35 cellular contexts compared by ENCODE assay signal in the genomic region with DNA sequence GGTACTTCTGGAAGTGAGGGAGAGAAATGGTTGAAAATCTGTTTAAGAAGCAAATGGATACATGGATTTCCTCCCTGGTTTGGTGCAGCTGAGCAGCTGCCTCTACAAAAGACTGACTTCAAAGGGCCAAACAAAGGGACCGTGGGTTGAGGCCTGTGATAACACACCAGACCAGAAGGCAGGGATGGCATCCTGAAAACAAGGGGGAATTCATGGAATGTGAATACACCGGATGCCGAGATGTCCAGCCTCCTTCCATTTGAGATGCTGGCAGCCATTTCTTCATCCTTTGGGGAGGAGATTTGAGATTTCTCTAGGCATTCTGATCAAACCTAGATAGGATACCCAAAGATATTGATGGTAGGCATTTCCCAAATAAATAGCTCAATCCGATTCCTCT. TPM values are rescaled to one million over a fixed set of nuclear protein-coding genes. Genes with fewer than 3 reads are reported as not detected.
DNase-seq lines count a peak whose midpoint lies in the region; ATAC-seq, FAIRE-seq and TF ChIP-seq lines count a peak whose summit lies in the region.
"Had no signal": no experiment of that assay in that cellular context is flagged by ENCODE, and none has a peak within 500 bp of the region (broad histone marks: within the 10 kb centered on the region; RNA-seq: fewer than 3 reads in every experiment).

No MANE protein-coding gene starts in this region.

- no peak for TF ChIP-seq CTCF in astrocyte (IDR thresholded peaks at IDR 0.05; ENCODE audit: insufficient read depth, low read depth, low read length)
- no peak for TF ChIP-seq CTCF in lower leg skin (IDR thresholded peaks at IDR 0.05)

- no peaks in the 10 kb centered on the region for H4K20me1 ChIP-seq in astrocyte (ENCODE audit: insufficient read depth, low read length)

- no peak overlapping the region for H2BK12ac ChIP-seq in neuronal stem cell (ENCODE audit: low read length)

- H2BK15ac ChIP-seq in neuronal stem cell (ENCODE audit: low read length): no peak overlapping the region

- H2BK120ac ChIP-seq in neuronal stem cell (ENCODE audit: low read depth, low read length): no peak overlapping the region

- H3K23ac ChIP-seq in neuronal stem cell (ENCODE audit: low read depth, low read length, poor library complexity): no peak overlapping the region

- peaks cover 5% of the 10 kb centered on the region for H3K9me3 Mint-ChIP-seq in astrocyte (ENCODE audit: unreplicated experiment)
- H3K9me3 Mint-ChIP-seq in activated naive CD8-positive, alpha-beta T cell treated with anti-CD3 and anti-CD28 coated beads, Interleukin-2, amount 50 U/mL, for 24 hours: peaks cover 12% of the 10 kb centered on the region
- H3K9me3 Mint-ChIP-seq: stimulated activated memory B cell treated with anti-CD40 and anti-IgM and Interleukin-4, amounts not matched to agents 10 μg/mL and 1 μg/mL and 100 μg/mL, for 72 hours had no signal

- no peak overlapping the region for H3K4ac ChIP-seq in neuronal stem cell (ENCODE audit: low read length)

- intact Hi-C loops in lower leg skin (cut with DNase I; ENCODE audit: low total_unique reads): no loop called here

- H3K4me1 ChIP-seq in astrocyte (ENCODE audit: insufficient read depth, low read length): no peaks in the 10 kb centered on the region
- H3K4me1 ChIP-seq in neuronal stem cell (ENCODE audit: control insufficient read depth in 2 of 2, insufficient read depth in 1 of 2, low read depth in 1 of 2, low read length in 2 of 2): peaks cover 4 to 10% of the 10 kb centered on the region in 2 donors

- no peak for TF ChIP-seq POLR2A in lower leg skin (IDR thresholded peaks at IDR 0.05)

- H3K14ac ChIP-seq in neuronal stem cell (ENCODE audit: low read length): no peak overlapping the region

- H3K27ac Mint-ChIP-seq in astrocyte (ENCODE audit: unreplicated experiment): peak overlapping the region; percentile 59
- no peak overlapping the region for H3K27ac Mint-ChIP-seq in activated naive CD8-positive, alpha-beta T cell treated with anti-CD3 and anti-CD28 coated beads, Interleukin-2, amount 50 U/mL, for 24 hours
- H3K27ac Mint-ChIP-seq: activated CD4-positive, alpha-beta T cell treated with anti-CD3 and anti-CD28 coated beads for 36 hours; activated CD8-positive, alpha-beta T cell treated with anti-CD3 and anti-CD28 coated beads for 36 hours; activated naive CD4-positive, alpha-beta T cell treated with anti-CD3 and anti-CD28 coated beads, Interleukin-2, amount 10 ng/mL, durations not matched to agents 7 days and 5 days; stimulated activated memory B cell treated with anti-CD40 and anti-IgM and Interleukin-4, amounts not matched to agents 10 μg/mL and 1 μg/mL and 100 μg/mL, for 72 hours had no signal

- no CpG with 5 or more reads among the region's 4 CpGs for WGBS in neuronal stem cell (ENCODE audit: extremely low coverage in 2 of 2, insufficient read length in 2 of 2, insufficient replicate concordance in 1 of 2), 2 donors
- WGBS in lower leg skin, 2 donors: 92 to 94% methylated on average over 4 of the region's 4 CpGs

- H3K4me3 Mint-ChIP-seq in astrocyte (ENCODE audit: unreplicated experiment): no peak overlapping the region
- no peak overlapping the region for H3K4me3 Mint-ChIP-seq in activated naive CD8-positive, alpha-beta T cell treated with anti-CD3 and anti-CD28 coated beads, Interleukin-2, amount 50 U/mL, for 24 hours
- H3K4me3 Mint-ChIP-seq: activated CD4-positive, alpha-beta T cell treated with anti-CD3 and anti-CD28 coated beads for 36 hours; activated CD8-positive, alpha-beta T cell treated with anti-CD3 and anti-CD28 coated beads for 36 hours; activated naive CD4-positive, alpha-beta T cell treated with anti-CD3 and anti-CD28 coated beads, Interleukin-2, amount 10 ng/mL, durations not matched to agents 7 days and 5 days; CD4-positive, alpha-beta memory T cell; stimulated activated memory B cell treated with anti-CD40 and anti-IgM and Interleukin-4, amounts not matched to agents 10 μg/mL and 1 μg/mL and 100 μg/mL, for 72 hours had no signal

- H3K9ac ChIP-seq in astrocyte (ENCODE audit: low read length) (no peak overlapping the region), neuronal stem cell (ENCODE audit: low read depth, low read length, poor library complexity) (no peak overlapping the region)

- H2AK5ac ChIP-seq in neuronal stem cell (ENCODE audit: low read depth, low read length): no peak overlapping the region

- no peak overlapping the region for H3K4me2 ChIP-seq in astrocyte (ENCODE audit: low read length)
- H3K4me2 ChIP-seq in neuronal stem cell (ENCODE audit: insufficient read depth, low read length, poor library complexity, severe bottlenecking): no peak overlapping the region

- H3K79me1 ChIP-seq in neuronal stem cell (ENCODE audit: low read depth, low read length): no peaks in the 10 kb centered on the region

- no peak for ATAC-seq in activated naive CD8-positive, alpha-beta T cell treated with anti-CD3 and anti-CD28 coated beads, Interleukin-2, amount 50 U/mL, for 24 hours
- ATAC-seq: activated CD4-positive, alpha-beta T cell treated with anti-CD3 and anti-CD28 coated beads for 36 hours; activated CD8-positive, alpha-beta T cell treated with anti-CD3 and anti-CD28 coated beads for 36 hours; GM12878; naive thymus-derived CD8-positive, alpha-beta T cell; stimulated activated memory B cell treated with anti-CD40 and anti-IgM and Interleukin-4, amounts not matched to agents 10 μg/mL and 1 μg/mL and 100 μg/mL, for 72 hours; upper lobe of right lung had no signal

- H3K27me3 ChIP-seq in astrocyte (ENCODE audit: insufficient read depth, low read length) (no peaks in the 10 kb centered on the region), neuronal stem cell (ENCODE audit: control insufficient read depth in 3 of 3, insufficient read depth in 3 of 3, low read depth in 1 of 3, low read length in 3 of 3) (no peaks in the 10 kb centered on the region)
- H3K27me3 ChIP-seq: upper lobe of right lung had no signal

- H3K27me3 Mint-ChIP-seq in astrocyte (ENCODE audit: low read depth, unreplicated experiment): no peaks in the 10 kb centered on the region
- no peaks in the 10 kb centered on the region for H3K27me3 Mint-ChIP-seq in activated naive CD8-positive, alpha-beta T cell treated with anti-CD3 and anti-CD28 coated beads, Interleukin-2, amount 50 U/mL, for 24 hours
- H3K27me3 Mint-ChIP-seq: activated CD4-positive, alpha-beta T cell treated with anti-CD3 and anti-CD28 coated beads for 36 hours; activated CD8-positive, alpha-beta T cell treated with anti-CD3 and anti-CD28 coated beads for 36 hours; activated naive CD4-positive, alpha-beta T cell treated with anti-CD3 and anti-CD28 coated beads, Interleukin-2, amount 10 ng/mL, durations not matched to agents 7 days and 5 days; CD4-positive, alpha-beta memory T cell; naive thymus-derived CD8-positive, alpha-beta T cell; stimulated activated memory B cell treated with anti-CD40 and anti-IgM and Interleukin-4, amounts not matched to agents 10 μg/mL and 1 μg/mL and 100 μg/mL, for 72 hours had no signal

- H3K9me3 ChIP-seq in astrocyte (ENCODE audit: insufficient read depth, low read depth, low read length) (no peaks in the 10 kb centered on the region), neuronal stem cell (replicated peaks in 1 of 2; ENCODE audit: control insufficient read depth in 2 of 2, insufficient read depth in 1 of 2, low read depth in 1 of 2, low read length in 2 of 2) (peaks cover 0 to 2% of the 10 kb centered on the region in 2 donors)
- H3K9me3 ChIP-seq: left ventricle myocardium inferior, upper lobe of right lung had no signal

- H3K27ac ChIP-seq in astrocyte (ENCODE audit: low read depth, low read length): no peak overlapping the region
- H3K27ac ChIP-seq in neuronal stem cell (replicated peaks; ENCODE audit: low read length): peak overlapping the region; percentile 67
- H3K27ac ChIP-seq: left ventricle myocardium inferior, skin epidermis, upper lobe of right lung had no signal

- DNase-seq in ELF-1 (ENCODE audit: low read depth, low spot score) (peak; percentile 89), astrocyte (ENCODE audit: low read depth) (no peak), iPS-NIHi7 (ENCODE audit: extremely low spot score) (peak; percentile 54), neuronal stem cell (ENCODE audit: low spot score) (peak; percentile 41), RCC 7860 (ENCODE audit: low spot score) (no peak), lower leg skin (ENCODE audit: low spot score in 2 of 2) (no peak), dedifferentiated amniotic fluid mesenchymal stem cell (ENCODE audit: extremely low spot score) (no peak)
- DNase-seq in activated naive CD8-positive, alpha-beta T cell treated with anti-CD3 and anti-CD28 coated beads, Interleukin-2, amount 50 U/mL, for 24 hours: no peak
- DNase-seq: activated CD4-positive, alpha-beta T cell treated with anti-CD3 and anti-CD28 coated beads for 36 hours; activated CD8-positive, alpha-beta memory T cell treated with anti-CD3 and anti-CD28 coated beads, Interleukin-2, amount 50 U/mL, for 48 hours; activated CD8-positive, alpha-beta T cell treated with anti-CD3 and anti-CD28 coated beads for 36 hours; activated naive CD4-positive, alpha-beta T cell treated with anti-CD3 and anti-CD28 coated beads, Interleukin-2, amount 10 ng/mL, durations not matched to agents 7 days and 5 days; AML-193; amniotic stem cell; CD4-positive, alpha-beta memory T cell; DMS 273 treated with DMSO at 0.1 percent for 48 hours; hypothalamus; Karpas-422; left ventricle myocardium inferior; midbrain; naive thymus-derived CD8-positive, alpha-beta T cell; NCI-H1417 treated with DMSO at 0.1 percent for 48 hours; NCI-H2081; NCI-H2227 treated with DMSO at 0.1 percent for 48 hours; NCI-H69; SW 1271; T-helper 9 cell; upper lobe of right lung had no signal

- no peak overlapping the region for H2BK5ac ChIP-seq in neuronal stem cell (ENCODE audit: low read length)

- H3K79me2 ChIP-seq in astrocyte (ENCODE audit: insufficient read depth, low read length): peaks cover 5% of the 10 kb centered on the region

- H4K91ac ChIP-seq in neuronal stem cell (ENCODE audit: low read depth, low read length, poor library complexity): no peak overlapping the region

- H2AFZ ChIP-seq in astrocyte (ENCODE audit: low read depth, low read length) (no peak overlapping the region), neuronal stem cell (ENCODE audit: low read length) (peak overlapping the region; percentile 56)

- H3K36me3 Mint-ChIP-seq in astrocyte (ENCODE audit: low read depth, unreplicated experiment): peaks cover 3% of the 10 kb centered on the region
- peaks cover 25% of the 10 kb centered on the region for H3K36me3 Mint-ChIP-seq in activated naive CD8-positive, alpha-beta T cell treated with anti-CD3 and anti-CD28 coated beads, Interleukin-2, amount 50 U/mL, for 24 hours (ENCODE audit: low read depth)

- no peaks in the 10 kb centered on the region for H3K36me3 ChIP-seq in astrocyte (ENCODE audit: insufficient read depth, low read length)
- H3K36me3 ChIP-seq in neuronal stem cell (replicated peaks in 1 of 2; ENCODE audit: control insufficient read depth in 2 of 2, insufficient read depth in 2 of 2, low read length in 2 of 2): no peaks in the 10 kb centered on the region
- H3K36me3 ChIP-seq: left ventricle myocardium inferior, upper lobe of right lung had no signal

- H3K4me3 ChIP-seq in astrocyte (ENCODE audit: insufficient read depth, low read depth, low read length) (no peak overlapping the region), neuronal stem cell (ENCODE audit: low read length in 2 of 2) (no peak overlapping the region), lower leg skin (ENCODE audit: low read depth, poor library complexity, severe bottlenecking) (no peak overlapping the region)
- H3K4me3 ChIP-seq: GM12878, left ventricle myocardium inferior, skin epidermis, upper lobe of right lung had no signal

- H4K8ac ChIP-seq in neuronal stem cell (ENCODE audit: low read depth, low read length): no peak overlapping the region

- FAIRE-seq in astrocyte (lab: Jason Lieb, UNC) (no peak), RCC 7860 (lab: Jason Lieb, UNC) (no peak)
- FAIRE-seq: GM12878, GM19239, H54, HTR-8/SVneo, keratinocyte had no signal

- H3K18ac ChIP-seq in neuronal stem cell (ENCODE audit: low read length): no peak overlapping the region

- H3K4me1 Mint-ChIP-seq in astrocyte (ENCODE audit: low read depth, unreplicated experiment): peaks cover 30% of the 10 kb centered on the region
- H3K4me1 Mint-ChIP-seq in activated naive CD8-positive, alpha-beta T cell treated with anti-CD3 and anti-CD28 coated beads, Interleukin-2, amount 50 U/mL, for 24 hours: peaks cover 8% of the 10 kb centered on the region
- H3K4me1 Mint-ChIP-seq: activated naive CD4-positive, alpha-beta T cell treated with anti-CD3 and anti-CD28 coated beads, Interleukin-2, amount 10 ng/mL, durations not matched to agents 7 days and 5 days had no signal

RNA-seq across cellular contexts. Expression of a gene that starts 36.9 kb away (rescaled TPM):
- total RNA-seq in astrocyte: 8.4 and 10.2 TPM in 2 replicates
- 12.7 TPM for polyA plus RNA-seq in neuronal stem cell (2013, experiment 1 of 2)
- 13.1 TPM for polyA plus RNA-seq in neuronal stem cell (2013, experiment 2 of 2)
- 1 to 10 TPM; 5.0 to 8.3 (median 7.7) TPM for total RNA-seq in lower leg skin

Comparison
In these comparisons a context has a peak if more than half of its experiments do, and no peak if none do; other contexts are left out.
1. DNase-seq: peak in ELF-1 (single experiment), iPS-NIHi7 (single experiment) and neuronal stem cell (single experiment); none in astrocyte (single experiment), RCC 7860 (single experiment), lower leg skin (0 of 2), dedifferentiated amniotic fluid mesenchymal stem cell (single experiment) and activated naive CD8-positive, alpha-beta T cell treated with anti-CD3 and anti-CD28 coated beads, Interleukin-2, amount 50 U/mL, for 24 hours (single experiment).